8 cellular contexts compared by ENCODE assay signal in the genomic region with DNA sequence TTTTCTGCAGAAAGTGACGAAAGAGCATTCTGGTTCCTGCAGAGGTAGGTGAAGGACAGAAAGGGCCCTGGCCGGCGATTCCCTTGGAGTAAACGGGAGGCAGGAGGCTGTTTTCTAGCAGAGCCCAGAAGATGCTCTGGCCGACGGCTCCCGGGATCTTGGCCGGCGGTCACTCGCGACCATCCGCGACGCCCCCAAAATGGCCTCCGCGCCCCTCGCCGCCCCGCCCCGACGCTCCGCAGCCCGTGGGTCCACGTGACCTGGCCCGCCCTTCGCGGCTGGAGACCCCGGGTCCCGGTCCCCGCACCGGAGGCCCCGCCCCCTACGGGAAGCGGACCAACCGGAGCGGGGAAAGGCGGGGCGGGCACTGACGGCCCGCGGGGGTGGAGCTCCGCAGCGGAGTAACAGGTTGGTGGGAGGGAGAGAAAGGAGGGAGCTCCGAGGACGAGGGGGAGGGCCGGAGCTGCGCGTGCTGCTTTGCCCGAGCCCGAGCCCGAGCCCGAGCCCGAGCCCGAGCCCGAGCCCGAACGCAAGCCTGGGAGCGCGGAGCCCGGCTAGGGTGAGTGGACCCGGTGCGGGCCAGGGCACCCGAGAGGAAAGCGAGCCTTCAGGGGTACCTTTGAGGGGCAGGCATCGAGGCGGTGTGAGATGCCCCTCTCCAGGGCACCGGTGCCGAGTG. TPM values are rescaled to one million over a fixed set of nuclear protein-coding genes. Genes with fewer than 3 reads are reported as not detected.
DNase-seq lines count a peak whose midpoint lies in the region; ATAC-seq and TF ChIP-seq lines count a peak whose summit lies in the region.

A gene with protein sequence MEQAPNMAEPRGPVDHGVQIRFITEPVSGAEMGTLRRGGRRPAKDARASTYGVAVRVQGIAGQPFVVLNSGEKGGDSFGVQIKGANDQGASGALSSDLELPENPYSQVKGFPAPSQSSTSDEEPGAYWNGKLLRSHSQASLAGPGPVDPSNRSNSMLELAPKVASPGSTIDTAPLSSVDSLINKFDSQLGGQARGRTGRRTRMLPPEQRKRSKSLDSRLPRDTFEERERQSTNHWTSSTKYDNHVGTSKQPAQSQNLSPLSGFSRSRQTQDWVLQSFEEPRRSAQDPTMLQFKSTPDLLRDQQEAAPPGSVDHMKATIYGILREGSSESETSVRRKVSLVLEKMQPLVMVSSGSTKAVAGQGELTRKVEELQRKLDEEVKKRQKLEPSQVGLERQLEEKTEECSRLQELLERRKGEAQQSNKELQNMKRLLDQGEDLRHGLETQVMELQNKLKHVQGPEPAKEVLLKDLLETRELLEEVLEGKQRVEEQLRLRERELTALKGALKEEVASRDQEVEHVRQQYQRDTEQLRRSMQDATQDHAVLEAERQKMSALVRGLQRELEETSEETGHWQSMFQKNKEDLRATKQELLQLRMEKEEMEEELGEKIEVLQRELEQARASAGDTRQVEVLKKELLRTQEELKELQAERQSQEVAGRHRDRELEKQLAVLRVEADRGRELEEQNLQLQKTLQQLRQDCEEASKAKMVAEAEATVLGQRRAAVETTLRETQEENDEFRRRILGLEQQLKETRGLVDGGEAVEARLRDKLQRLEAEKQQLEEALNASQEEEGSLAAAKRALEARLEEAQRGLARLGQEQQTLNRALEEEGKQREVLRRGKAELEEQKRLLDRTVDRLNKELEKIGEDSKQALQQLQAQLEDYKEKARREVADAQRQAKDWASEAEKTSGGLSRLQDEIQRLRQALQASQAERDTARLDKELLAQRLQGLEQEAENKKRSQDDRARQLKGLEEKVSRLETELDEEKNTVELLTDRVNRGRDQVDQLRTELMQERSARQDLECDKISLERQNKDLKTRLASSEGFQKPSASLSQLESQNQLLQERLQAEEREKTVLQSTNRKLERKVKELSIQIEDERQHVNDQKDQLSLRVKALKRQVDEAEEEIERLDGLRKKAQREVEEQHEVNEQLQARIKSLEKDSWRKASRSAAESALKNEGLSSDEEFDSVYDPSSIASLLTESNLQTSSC (plus strand): TSS at position 431 of the 679 bp plus-strand sequence. CDS start 7,133 bp downstream, outside the sequence.

- H3K4me3 ChIP-seq in left ventricle myocardium inferior (peak within 1 kb of the TSS; percentile 86), upper lobe of left lung (peak within 1 kb of the TSS; percentile 44 to 92 (median 72))

- ATAC-seq in HG02642 (IDR thresholded peaks at IDR 0.05; ENCODE audit: poor library complexity, unreplicated experiment) = peak; percentile 76
- peak; percentile 87 to 95 for ATAC-seq in upper lobe of left lung (ENCODE audit: low FRiP score in 2 of 2)

- no peaks in the 10 kb centered on the region for H3K9me3 Mint-ChIP-seq in T-helper 1 cell treated with Interleukin-12 subunit alpha and Interleukin-12 subunit beta and Interleukin-4 antibody, amounts not matched to agents 30 μg/mL and 1 μg/mL, for 36 hours
- H3K9me3 Mint-ChIP-seq in progenitor cell of endocrine pancreas (ENCODE audit: low read depth) = no peaks in the 10 kb centered on the region

- DNase-seq in NCI-H1436 treated with DMSO at 0.1 percent for 48 hours (lab: John Stamatoyannopoulos, UW) (peak; percentile 61), amniotic stem cell (lab: John Stamatoyannopoulos, UW) (peak; percentile 51), left ventricle myocardium inferior (peak; percentile 81), progenitor cell of endocrine pancreas (ENCODE audit: low spot score, unreplicated experiment) (peak; percentile 94), upper lobe of left lung (peak; percentile 94 to 96)

- no peaks in the 10 kb centered on the region for H3K36me3 Mint-ChIP-seq in T-helper 1 cell treated with Interleukin-12 subunit alpha and Interleukin-12 subunit beta and Interleukin-4 antibody, amounts not matched to agents 30 μg/mL and 1 μg/mL, for 36 hours (ENCODE audit: low read depth)
- H3K36me3 Mint-ChIP-seq in progenitor cell of endocrine pancreas (ENCODE audit: insufficient read depth) = peaks cover 3% of the 10 kb centered on the region

- H3K9ac ChIP-seq in ES-I3 (ENCODE audit: low read depth, low read length) = peak within 1 kb of the TSS; percentile 95

- H3K27me3 ChIP-seq in left ventricle myocardium inferior (ENCODE audit: low read depth) (peaks cover 37% of the 10 kb centered on the region), upper lobe of left lung (no peaks in the 10 kb centered on the region)

- peaks cover 26% of the 10 kb centered on the region for H3K27me3 Mint-ChIP-seq in T-helper 1 cell treated with Interleukin-12 subunit alpha and Interleukin-12 subunit beta and Interleukin-4 antibody, amounts not matched to agents 30 μg/mL and 1 μg/mL, for 36 hours (ENCODE audit: low read depth)
- no peaks in the 10 kb centered on the region for H3K27me3 Mint-ChIP-seq in progenitor cell of endocrine pancreas

- H3K4me3 Mint-ChIP-seq in T-helper 1 cell treated with Interleukin-12 subunit alpha and Interleukin-12 subunit beta and Interleukin-4 antibody, amounts not matched to agents 30 μg/mL and 1 μg/mL, for 36 hours = peak within 1 kb of the TSS; percentile 82
- peak within 1 kb of the TSS; percentile 91 for H3K4me3 Mint-ChIP-seq in progenitor cell of endocrine pancreas (ENCODE audit: low read depth)

- H3K27ac Mint-ChIP-seq in T-helper 1 cell treated with Interleukin-12 subunit alpha and Interleukin-12 subunit beta and Interleukin-4 antibody, amounts not matched to agents 30 μg/mL and 1 μg/mL, for 36 hours = peak within 1 kb of the TSS; percentile 12
- peak within 1 kb of the TSS; percentile 99 for H3K27ac Mint-ChIP-seq in progenitor cell of endocrine pancreas

- TF ChIP-seq POLR2A in upper lobe of left lung (IDR thresholded peaks at IDR 0.05) = peak in 3 of 4 donors; percentile 5 to 78 (median 15)

- H3K4me1 Mint-ChIP-seq in T-helper 1 cell treated with Interleukin-12 subunit alpha and Interleukin-12 subunit beta and Interleukin-4 antibody, amounts not matched to agents 30 μg/mL and 1 μg/mL, for 36 hours (ENCODE audit: low read depth) = peaks cover 16% of the 10 kb centered on the region
- peaks cover 43% of the 10 kb centered on the region for H3K4me1 Mint-ChIP-seq in progenitor cell of endocrine pancreas (ENCODE audit: low read depth)

- no peak for TF ChIP-seq EP300 in upper lobe of left lung (IDR thresholded peaks at IDR 0.05)

- intact Hi-C loops in left ventricle myocardium inferior (cut with micrococcal nuclease) = loop anchor here (10.0 kb wide), 1 partner anchor 46 kb away; no protein-coding TSS in a partner anchor

- H3K9me3 ChIP-seq in ES-I3 (ENCODE audit: control insufficient read depth, insufficient read depth, low read length) = no peaks in the 10 kb centered on the region
- no peaks in the 10 kb centered on the region for H3K9me3 ChIP-seq in left ventricle myocardium inferior (replicated peaks)
- H3K9me3 ChIP-seq in upper lobe of left lung = no peaks in the 10 kb centered on the region

- TF ChIP-seq CTCF in left ventricle myocardium inferior (IDR thresholded peaks at IDR 0.05; ENCODE audit: borderline replicate concordance) (no peak), progenitor cell of endocrine pancreas (IDR thresholded peaks at IDR 0.05; ENCODE audit: unreplicated experiment) (no peak), upper lobe of left lung (IDR thresholded peaks at IDR 0.05) (no peak)

- H3K36me3 ChIP-seq in ES-I3 (ENCODE audit: insufficient read depth, low read length) = no peaks in the 10 kb centered on the region
- no peaks in the 10 kb centered on the region for H3K36me3 ChIP-seq in left ventricle myocardium inferior
- no peaks in the 10 kb centered on the region for H3K36me3 ChIP-seq in upper lobe of left lung

- H3K27ac ChIP-seq in left ventricle myocardium inferior (replicated peaks) = peak within 1 kb of the TSS; percentile 48
- H3K27ac ChIP-seq in upper lobe of left lung = peak within 1 kb of the TSS; percentile 73 to 87 (median 84)

- 0 to 1% methylated on average over 16 to 38 of the region's 68 CpGs for WGBS in upper lobe of left lung, 2 donors

- H3K4me1 ChIP-seq in ES-I3 (ENCODE audit: insufficient read depth, low read length) = peaks cover 34% of the 10 kb centered on the region
- peaks cover 25% of the 10 kb centered on the region for H3K4me1 ChIP-seq in left ventricle myocardium inferior
- H3K4me1 ChIP-seq in upper lobe of left lung = peaks cover 11 to 31% (median 23%) of the 10 kb centered on the region in 4 donors

RNA-seq across cellular contexts. Expression of the gene that starts here (rescaled TPM):
- 0.52 TPM for total RNA-seq in left ventricle myocardium inferior
- 127 and 128 TPM in 2 replicates for total RNA-seq in progenitor cell of endocrine pancreas
- total RNA-seq in upper lobe of left lung = 100 to 1,000 TPM in 3 of 6 donors, 10 to 100 TPM in 3; 51.6 to 223 (median 99.2) TPM

Comparison
In these comparisons a context has a peak if more than half of its experiments do, and no peak if none do; other contexts are left out.
1. Peak in every context shown above with its lines: DNase-seq, ATAC-seq, H3K4me3 ChIP-seq and H3K27ac ChIP-seq.
2. RNA of the gene that starts here (total RNA-seq): 127 to 128 TPM in progenitor cell of endocrine pancreas and 51.6 to 223 TPM in upper lobe of left lung; 0.52 TPM in left ventricle myocardium inferior (single experiment); every median in the first group is over 10 times any median in the second.
3. Peak in DNase-seq, H3K4me3 ChIP-seq and H3K27ac ChIP-seq in left ventricle myocardium inferior; RNA of the gene not detected or under 1 TPM.